9 cellular contexts compared by ENCODE assay signal in genomic region chr14:104870368-104871144, GRCh38. TPM values are rescaled to one million over a fixed set of nuclear protein-coding genes. Genes with fewer than 3 reads are reported as not detected.
DNase-seq lines count a peak whose midpoint lies in the region; ATAC-seq and TF ChIP-seq lines count a peak whose summit lies in the region.
"Had no signal": no experiment of that assay in that cellular context is flagged by ENCODE, and none has a peak within 500 bp of the region (broad histone marks: within the 10 kb centered on the region; RNA-seq: fewer than 3 reads in every experiment).

No MANE protein-coding gene starts in this region.

- peak in 6 of 7 experiments; percentile 16 to 58 (median 42) for DNase-seq in CD8-positive, alpha-beta T cell
- no peak for DNase-seq in PC-9
- DNase-seq in activated naive CD8-positive, alpha-beta T cell treated with anti-CD3 and anti-CD28 coated beads, Interleukin-2, amount 50 U/mL, for 16 hours (ENCODE audit: low read depth, low spot score) = peak; percentile 21
- DNase-seq in neural progenitor cell (ENCODE audit: low spot score) = peak; percentile 56
- no peak for DNase-seq in coronary artery (ENCODE audit: low spot score)
- DNase-seq in NCI-H2107 treated with DMSO at 0.1 percent for 48 hours (lab: John Stamatoyannopoulos, UW; ENCODE audit: unreplicated experiment) = no peak

- CTCF ChIA-PET in CD8-positive, alpha-beta T cell (lab: Charles Lee) = no interaction called here
- CTCF ChIA-PET in PC-9 (lab: Charles Lee) = no interaction called here

- POLR2A ChIA-PET in CD8-positive, alpha-beta T cell (lab: Charles Lee) = no interaction called here
- POLR2A ChIA-PET in PC-9 (lab: Charles Lee; ENCODE audit: unreplicated experiment) = no interaction called here

- H3K4me1 ChIP-seq in CD8-positive, alpha-beta T cell (ENCODE audit: insufficient read depth, low read length) = peaks cover 8% of the 10 kb centered on the region
- H3K4me1 ChIP-seq in PC-9 (replicated peaks; ENCODE audit: insufficient read depth) (peaks cover 11% of the 10 kb centered on the region), neural progenitor cell (peaks cover 15% of the 10 kb centered on the region)

- H3K79me2 ChIP-seq in PC-9 (ENCODE audit: low read depth) (peaks cover 65% of the 10 kb centered on the region), neural progenitor cell (ENCODE audit: low read depth) (peaks cover 16% of the 10 kb centered on the region)

- H3K27me3 Mint-ChIP-seq in CD8-positive, alpha-beta T cell (ENCODE audit: low read depth) = peaks cover 18% of the 10 kb centered on the region
- peaks cover 14% of the 10 kb centered on the region for H3K27me3 Mint-ChIP-seq in neural progenitor cell (ENCODE audit: insufficient read depth, low read depth)

- peak; percentile 66 for ATAC-seq in CD8-positive, alpha-beta T cell
- no peak for ATAC-seq in GM21825 (IDR thresholded peaks at IDR 0.05; ENCODE audit: unreplicated experiment)
- ATAC-seq in HG03565 (IDR thresholded peaks at IDR 0.05; ENCODE audit: unreplicated experiment) = no peak

- H3K27ac ChIP-seq in CD8-positive, alpha-beta T cell (ENCODE audit: low read depth, low read length) = no peak overlapping the region
- H3K27ac ChIP-seq in PC-9 (no peak overlapping the region), neural progenitor cell (no peak overlapping the region), coronary artery (no peak overlapping the region)

- no peaks in the 10 kb centered on the region for H3K9me3 ChIP-seq in CD8-positive, alpha-beta T cell (ENCODE audit: low read length)
- H3K9me3 ChIP-seq in PC-9 (ENCODE audit: insufficient read depth, low read depth) (no peaks in the 10 kb centered on the region), neural progenitor cell (ENCODE audit: low read depth) (no peaks in the 10 kb centered on the region)

- H4K20me1 ChIP-seq in PC-9 (ENCODE audit: insufficient read depth) = peaks cover 61% of the 10 kb centered on the region
- peaks cover 49% of the 10 kb centered on the region for H4K20me1 ChIP-seq in neural progenitor cell (ENCODE audit: low read depth)

- no peak for TF ChIP-seq CTCF in CD8-positive, alpha-beta T cell (IDR thresholded peaks at IDR 0.05)
- TF ChIP-seq CTCF in PC-9 (conservative IDR thresholded peaks at IDR 0.05) (peak; percentile 56), neural progenitor cell (IDR thresholded peaks at IDR 0.05) (peak; percentile 55), coronary artery (IDR thresholded peaks at IDR 0.05) (no peak)

- H3K9ac ChIP-seq in neural progenitor cell = no peak overlapping the region

- H3K4me1 Mint-ChIP-seq in CD8-positive, alpha-beta T cell (ENCODE audit: low read depth) = peaks cover 3% of the 10 kb centered on the region
- H3K4me1 Mint-ChIP-seq in neural progenitor cell = peaks cover 13% of the 10 kb centered on the region

- no peak overlapping the region for H3K4me3 Mint-ChIP-seq in CD8-positive, alpha-beta T cell
- no peak overlapping the region for H3K4me3 Mint-ChIP-seq in neural progenitor cell

- BruUV-seq in PC-9 (replicated peaks; lab: Mats Ljungman, UMichigan) = no TSS peak

- H3F3A ChIP-seq in PC-9 (ENCODE audit: insufficient read depth, low read depth) (peaks cover 9% of the 10 kb centered on the region; the same call in 1 of the 2 replicates), neural progenitor cell (ENCODE audit: low read depth) (peaks cover 4% of the 10 kb centered on the region)

- no peak overlapping the region for H3K4me3 ChIP-seq in CD8-positive, alpha-beta T cell (ENCODE audit: low read depth, low read length)
- no peak overlapping the region for H3K4me3 ChIP-seq in PC-9
- H3K4me3 ChIP-seq in neural progenitor cell = no peak overlapping the region
- no peak overlapping the region for H3K4me3 ChIP-seq in coronary artery

- H3K36me3 ChIP-seq in CD8-positive, alpha-beta T cell (ENCODE audit: insufficient read depth, low read length) = no peaks in the 10 kb centered on the region
- H3K36me3 ChIP-seq in PC-9 (ENCODE audit: low read depth) (no peaks in the 10 kb centered on the region), neural progenitor cell (no peaks in the 10 kb centered on the region)

- H3K4me2 ChIP-seq in PC-9 = no peak overlapping the region
- H3K4me2 ChIP-seq in neural progenitor cell = no peak overlapping the region

- H2AFZ ChIP-seq in PC-9 (no peak overlapping the region), neural progenitor cell (replicated peaks) (no peak overlapping the region)

- no peak overlapping the region for H3K27ac Mint-ChIP-seq in CD8-positive, alpha-beta T cell
- H3K27ac Mint-ChIP-seq in neural progenitor cell = no peak overlapping the region

- H3K36me3 Mint-ChIP-seq in CD8-positive, alpha-beta T cell = no peaks in the 10 kb centered on the region
- H3K36me3 Mint-ChIP-seq in neural progenitor cell = peaks cover 2% of the 10 kb centered on the region

- peaks cover 8% of the 10 kb centered on the region for H3K27me3 ChIP-seq in CD8-positive, alpha-beta T cell (ENCODE audit: insufficient read depth, low read length)
- H3K27me3 ChIP-seq in PC-9 (ENCODE audit: insufficient read depth, low read depth) (no peaks in the 10 kb centered on the region), neural progenitor cell (peaks cover 14% of the 10 kb centered on the region)

- no peaks in the 10 kb centered on the region for H3K9me3 Mint-ChIP-seq in CD8-positive, alpha-beta T cell
- no peaks in the 10 kb centered on the region for H3K9me3 Mint-ChIP-seq in neural progenitor cell

- intact Hi-C loops in CD8-positive, alpha-beta T cell (cut with DNase I, micrococcal nuclease) = loop anchor here (1.0 kb wide), 1 partner anchor 102 kb away; no protein-coding TSS in a partner anchor
- intact Hi-C loops in PC-9 (cut with micrococcal nuclease; ENCODE audit: unreplicated experiment) = no loop called here

- H3K9me2 ChIP-seq in PC-9 (ENCODE audit: insufficient read depth) = no peaks in the 10 kb centered on the region

RNA-seq across cellular contexts. Expression of gene CEP170B, which starts 5.5 kb away (rescaled TPM):
- total RNA-seq in CD8-positive, alpha-beta T cell = 1 to 10 TPM; 1.6 to 1.7 TPM
- total RNA-seq in PC-9 (2021) (25.7 and 26.4 TPM in 2 replicates), neural progenitor cell (ENCODE audit: low replicate concordance) (3.0 and 13.7 TPM in 2 replicates)

RNA-seq across cellular contexts. Expression of gene PLD4, which starts 54.1 kb away (rescaled TPM):
- total RNA-seq in CD8-positive, alpha-beta T cell = under 1 TPM; 0.31 to 0.43 TPM
- total RNA-seq in PC-9 (2021) (0.05 TPM in 1 of 2 replicates, not detected in the other), neural progenitor cell (ENCODE audit: low replicate concordance) (not detected in 2 replicates)
- total RNA-seq: myocyte had no signal

Comparison
In these comparisons a context has a peak if more than half of its experiments do, and no peak if none do; other contexts are left out.
1. DNase-seq: peak in CD8-positive, alpha-beta T cell (6 of 7), activated naive CD8-positive, alpha-beta T cell treated with anti-CD3 and anti-CD28 coated beads, Interleukin-2, amount 50 U/mL, for 16 hours (single experiment) and neural progenitor cell (single experiment); none in PC-9 (0 of 2), coronary artery (single experiment) and NCI-H2107 treated with DMSO at 0.1 percent for 48 hours (single experiment).
2. CTCF ChIP-seq: peak in PC-9 (single experiment) and neural progenitor cell (single experiment); none in CD8-positive, alpha-beta T cell (single experiment) and coronary artery (single experiment).